ENCODE assay signal across 8 cellular contexts in genomic region chr17:4986951-4987766, GRCh38. TPM values are rescaled to one million over a fixed set of nuclear protein-coding genes. Genes with fewer than 3 reads are reported as not detected.
DNase-seq lines count a peak whose midpoint lies in the region; ATAC-seq and TF ChIP-seq lines count a peak whose summit lies in the region.

CAMTA2 (minus strand) TSS chr17:4987675; CDS start chr17:4986222, 1,453 bp downstream.

- H3K4me1 ChIP-seq in ACC112 (ENCODE audit: control insufficient read depth, insufficient read depth, low read length, unreplicated experiment) = peaks cover 37% of the 10 kb centered on the region

- CTCF ChIA-PET in activated CD4-positive, alpha-beta T cell treated with anti-CD3 and anti-CD28 coated beads for 36 hours (lab: Charles Lee) = interaction anchor here (0.6 to 1.8 kb wide), 12 partner anchors 10 to 1883 kb away, joined by 3 to 5 read pairs (median 3); partner anchors contain the start of genes INCA1 and KIF1C

- peak; percentile 50 for TF ChIP-seq CTCF in choroid plexus epithelial cell (conservative IDR thresholded peaks at IDR 0.05; ENCODE audit: low read depth, low read length)

- no peaks in the 10 kb centered on the region for H3K27me3 Mint-ChIP-seq in activated CD4-positive, alpha-beta T cell treated with anti-CD3 and anti-CD28 coated beads for 36 hours

- ATAC-seq in GM18861 (IDR thresholded peaks at IDR 0.05; ENCODE audit: unreplicated experiment) (peak; percentile 49), HG03103 (IDR thresholded peaks at IDR 0.05; ENCODE audit: low read depth, unreplicated experiment) (peak; percentile 57)
- ATAC-seq in activated CD4-positive, alpha-beta T cell treated with anti-CD3 and anti-CD28 coated beads for 36 hours = peak; percentile 87

- H3K4me1 Mint-ChIP-seq in activated CD4-positive, alpha-beta T cell treated with anti-CD3 and anti-CD28 coated beads for 36 hours = peaks cover 33% of the 10 kb centered on the region

- peaks cover 20% of the 10 kb centered on the region for H3K36me3 Mint-ChIP-seq in activated CD4-positive, alpha-beta T cell treated with anti-CD3 and anti-CD28 coated beads for 36 hours (ENCODE audit: low read depth)

- peak within 1 kb of the TSS; percentile 46 for H3K27ac ChIP-seq in ACC112 (ENCODE audit: low read depth, low read length)
- H3K27ac ChIP-seq in layer of hippocampus (ENCODE audit: low read depth, low read length) = peak within 1 kb of the TSS; percentile 94

- intact Hi-C loops in activated CD4-positive, alpha-beta T cell treated with anti-CD3 and anti-CD28 coated beads for 36 hours (cut with DNase I, micrococcal nuclease) = loop anchor here in 1 of 2 experiments (1.0 kb wide), 6 partner anchors 10 to 78 kb away; partner anchors contain the start of genes INCA1, KIF1C, RNF167 and SLC25A11

- peak; percentile 20 to 82 for DNase-seq in NCI-H446 (lab: John Stamatoyannopoulos, UW)
- peak; percentile 91 for DNase-seq in activated CD4-positive, alpha-beta T cell treated with anti-CD3 and anti-CD28 coated beads for 36 hours
- DNase-seq in choroid plexus epithelial cell (ENCODE audit: low read depth) = peak; percentile 50
- peak; percentile 81 for DNase-seq in stimulated activated CD4-positive, alpha-beta T cell treated with anti-CD3 and anti-CD28 coated beads, Interleukin-1b, Interleukin-23, amount 100 ng/mL, for 48 hours

- no peaks in the 10 kb centered on the region for H3K36me3 ChIP-seq in ACC112 (ENCODE audit: insufficient read depth, low read length)

- no peaks in the 10 kb centered on the region for H3K9me3 Mint-ChIP-seq in activated CD4-positive, alpha-beta T cell treated with anti-CD3 and anti-CD28 coated beads for 36 hours (ENCODE audit: low read depth)

- peak within 1 kb of the TSS; percentile 88 for H2AFZ ChIP-seq in ACC112 (ENCODE audit: low read length, unreplicated experiment)

- H3K4me3 Mint-ChIP-seq in activated CD4-positive, alpha-beta T cell treated with anti-CD3 and anti-CD28 coated beads for 36 hours = peak within 1 kb of the TSS; percentile 93

- peak within 1 kb of the TSS; percentile 91 for H3K27ac Mint-ChIP-seq in activated CD4-positive, alpha-beta T cell treated with anti-CD3 and anti-CD28 coated beads for 36 hours

- H3K27me3 ChIP-seq in ACC112 (ENCODE audit: insufficient read depth, low read length) = no peaks in the 10 kb centered on the region
- H3K27me3 ChIP-seq in layer of hippocampus (ENCODE audit: control insufficient read depth, insufficient read depth, low read length) = no peaks in the 10 kb centered on the region

- H3K4me3 ChIP-seq in ACC112 (ENCODE audit: low read depth, low read length) = peak within 1 kb of the TSS; percentile 80
- peak within 1 kb of the TSS; percentile 87 for H3K4me3 ChIP-seq in choroid plexus epithelial cell (ENCODE audit: low read depth, low read length)

- POLR2A ChIA-PET in activated CD4-positive, alpha-beta T cell treated with anti-CD3 and anti-CD28 coated beads for 36 hours (lab: Charles Lee) = interaction anchor here (0.6 to 1.8 kb wide), 2 partner anchors 8 to 10 kb away, joined by 3 to 4 read pairs; partner anchors contain the start of genes INCA1 and KIF1C

- peaks cover 18% of the 10 kb centered on the region for H3K79me2 ChIP-seq in ACC112 (ENCODE audit: control insufficient read depth, insufficient read depth, low read length, unreplicated experiment)

RNA-seq across cellular contexts. Expression of gene CAMTA2, which starts in this region (rescaled TPM):
- 100 to 1,000 TPM in 1 of 2 experiments, 10 to 100 TPM in 1; 98.2 to 124 TPM for total RNA-seq in activated CD4-positive, alpha-beta T cell treated with anti-CD3 and anti-CD28 coated beads for 36 hours

Comparison
In these comparisons a context has a peak if more than half of its experiments do, and no peak if none do; other contexts are left out.
1. Peak in every context shown above with its lines: DNase-seq, ATAC-seq, H3K4me3 ChIP-seq and H3K27ac ChIP-seq.